ENCODE assay signal across 1 cellular context in the genomic region with DNA sequence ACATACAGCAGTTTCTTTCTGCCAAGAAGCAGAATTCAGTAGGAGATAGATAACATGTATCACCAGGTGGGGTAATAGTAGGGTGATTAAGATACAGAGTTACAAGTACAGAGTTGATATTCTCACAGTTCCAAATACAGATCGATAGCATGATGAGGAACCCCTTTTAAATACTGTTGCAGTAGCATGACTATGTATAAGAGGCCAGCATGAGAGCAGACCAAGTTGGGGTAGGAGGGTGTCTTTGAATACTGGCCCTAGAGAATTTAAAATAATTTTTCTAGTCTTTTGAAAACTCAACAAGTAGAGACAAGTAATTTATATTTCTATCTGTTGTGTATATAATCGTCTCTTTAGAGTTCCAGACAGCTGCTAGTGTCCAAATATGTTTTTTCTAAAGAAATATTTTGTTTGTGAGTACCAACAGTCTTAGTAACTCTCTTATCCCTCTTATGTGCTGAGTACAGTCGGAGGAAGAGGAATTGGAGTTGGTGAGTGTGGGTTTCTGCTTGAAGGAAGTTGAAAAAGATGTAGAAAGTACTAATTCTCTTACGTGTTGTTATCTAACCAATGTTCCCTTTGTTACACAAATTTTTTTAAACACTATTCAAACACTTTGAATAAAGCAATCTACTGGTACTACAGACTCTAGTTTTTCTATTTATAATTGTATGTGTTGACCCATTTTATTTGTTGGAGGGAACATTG.
TF ChIP-seq lines count a peak whose summit lies in the region.

No MANE protein-coding gene starts in this region.

TF ChIP-seq in GM23338, 12 proteins besides CTCF, POLR2A, EP300 and RAD21 (continued from another document):
- TF ChIP-seq, protein P1, sequence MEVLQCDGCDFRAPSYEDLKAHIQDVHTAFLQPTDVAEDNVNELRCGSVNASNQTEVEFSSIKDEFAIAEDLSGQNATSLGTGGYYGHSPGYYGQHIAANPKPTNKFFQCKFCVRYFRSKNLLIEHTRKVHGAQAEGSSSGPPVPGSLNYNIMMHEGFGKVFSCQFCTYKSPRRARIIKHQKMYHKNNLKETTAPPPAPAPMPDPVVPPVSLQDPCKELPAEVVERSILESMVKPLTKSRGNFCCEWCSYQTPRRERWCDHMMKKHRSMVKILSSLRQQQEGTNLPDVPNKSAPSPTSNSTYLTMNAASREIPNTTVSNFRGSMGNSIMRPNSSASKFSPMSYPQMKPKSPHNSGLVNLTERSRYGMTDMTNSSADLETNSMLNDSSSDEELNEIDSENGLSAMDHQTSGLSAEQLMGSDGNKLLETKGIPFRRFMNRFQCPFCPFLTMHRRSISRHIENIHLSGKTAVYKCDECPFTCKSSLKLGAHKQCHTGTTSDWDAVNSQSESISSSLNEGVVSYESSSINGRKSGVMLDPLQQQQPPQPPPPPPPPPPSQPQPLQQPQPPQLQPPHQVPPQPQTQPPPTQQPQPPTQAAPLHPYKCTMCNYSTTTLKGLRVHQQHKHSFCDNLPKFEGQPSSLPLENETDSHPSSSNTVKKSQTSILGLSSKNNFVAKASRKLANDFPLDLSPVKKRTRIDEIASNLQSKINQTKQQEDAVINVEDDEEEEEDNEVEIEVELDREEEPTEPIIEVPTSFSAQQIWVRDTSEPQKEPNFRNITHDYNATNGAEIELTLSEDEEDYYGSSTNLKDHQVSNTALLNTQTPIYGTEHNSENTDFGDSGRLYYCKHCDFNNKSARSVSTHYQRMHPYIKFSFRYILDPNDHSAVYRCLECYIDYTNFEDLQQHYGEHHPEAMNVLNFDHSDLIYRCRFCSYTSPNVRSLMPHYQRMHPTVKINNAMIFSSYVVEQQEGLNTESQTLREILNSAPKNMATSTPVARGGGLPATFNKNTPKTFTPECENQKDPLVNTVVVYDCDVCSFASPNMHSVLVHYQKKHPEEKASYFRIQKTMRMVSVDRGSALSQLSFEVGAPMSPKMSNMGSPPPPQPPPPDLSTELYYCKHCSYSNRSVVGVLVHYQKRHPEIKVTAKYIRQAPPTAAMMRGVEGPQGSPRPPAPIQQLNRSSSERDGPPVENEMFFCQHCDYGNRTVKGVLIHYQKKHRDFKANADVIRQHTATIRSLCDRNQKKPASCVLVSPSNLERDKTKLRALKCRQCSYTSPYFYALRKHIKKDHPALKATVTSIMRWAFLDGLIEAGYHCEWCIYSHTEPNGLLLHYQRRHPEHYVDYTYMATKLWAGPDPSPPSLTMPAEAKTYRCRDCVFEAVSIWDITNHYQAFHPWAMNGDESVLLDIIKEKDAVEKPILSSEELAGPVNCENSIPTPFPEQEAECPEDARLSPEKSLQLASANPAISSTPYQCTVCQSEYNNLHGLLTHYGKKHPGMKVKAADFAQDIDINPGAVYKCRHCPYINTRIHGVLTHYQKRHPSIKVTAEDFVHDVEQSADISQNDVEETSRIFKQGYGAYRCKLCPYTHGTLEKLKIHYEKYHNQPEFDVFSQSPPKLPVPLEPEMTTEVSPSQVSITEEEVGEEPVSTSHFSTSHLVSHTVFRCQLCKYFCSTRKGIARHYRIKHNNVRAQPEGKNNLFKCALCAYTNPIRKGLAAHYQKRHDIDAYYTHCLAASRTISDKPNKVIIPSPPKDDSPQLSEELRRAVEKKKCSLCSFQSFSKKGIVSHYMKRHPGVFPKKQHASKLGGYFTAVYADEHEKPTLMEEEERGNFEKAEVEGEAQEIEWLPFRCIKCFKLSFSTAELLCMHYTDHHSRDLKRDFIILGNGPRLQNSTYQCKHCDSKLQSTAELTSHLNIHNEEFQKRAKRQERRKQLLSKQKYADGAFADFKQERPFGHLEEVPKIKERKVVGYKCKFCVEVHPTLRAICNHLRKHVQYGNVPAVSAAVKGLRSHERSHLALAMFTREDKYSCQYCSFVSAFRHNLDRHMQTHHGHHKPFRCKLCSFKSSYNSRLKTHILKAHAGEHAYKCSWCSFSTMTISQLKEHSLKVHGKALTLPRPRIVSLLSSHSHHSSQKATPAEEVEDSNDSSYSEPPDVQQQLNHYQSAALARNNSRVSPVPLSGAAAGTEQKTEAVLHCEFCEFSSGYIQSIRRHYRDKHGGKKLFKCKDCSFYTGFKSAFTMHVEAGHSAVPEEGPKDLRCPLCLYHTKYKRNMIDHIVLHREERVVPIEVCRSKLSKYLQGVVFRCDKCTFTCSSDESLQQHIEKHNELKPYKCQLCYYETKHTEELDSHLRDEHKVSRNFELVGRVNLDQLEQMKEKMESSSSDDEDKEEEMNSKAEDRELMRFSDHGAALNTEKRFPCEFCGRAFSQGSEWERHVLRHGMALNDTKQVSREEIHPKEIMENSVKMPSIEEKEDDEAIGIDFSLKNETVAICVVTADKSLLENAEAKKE (CRISPR knock-in tag; IDR thresholded peaks at IDR 0.05): no peak
- TF ChIP-seq EZH2 (IDR thresholded peaks at IDR 0.05; ENCODE audit: low read depth, unreplicated experiment): no peak
TF ChIP-seq in GM23338: peak in this region for 0.
